1 cellular context compared by ENCODE assay signal in the genomic region with DNA sequence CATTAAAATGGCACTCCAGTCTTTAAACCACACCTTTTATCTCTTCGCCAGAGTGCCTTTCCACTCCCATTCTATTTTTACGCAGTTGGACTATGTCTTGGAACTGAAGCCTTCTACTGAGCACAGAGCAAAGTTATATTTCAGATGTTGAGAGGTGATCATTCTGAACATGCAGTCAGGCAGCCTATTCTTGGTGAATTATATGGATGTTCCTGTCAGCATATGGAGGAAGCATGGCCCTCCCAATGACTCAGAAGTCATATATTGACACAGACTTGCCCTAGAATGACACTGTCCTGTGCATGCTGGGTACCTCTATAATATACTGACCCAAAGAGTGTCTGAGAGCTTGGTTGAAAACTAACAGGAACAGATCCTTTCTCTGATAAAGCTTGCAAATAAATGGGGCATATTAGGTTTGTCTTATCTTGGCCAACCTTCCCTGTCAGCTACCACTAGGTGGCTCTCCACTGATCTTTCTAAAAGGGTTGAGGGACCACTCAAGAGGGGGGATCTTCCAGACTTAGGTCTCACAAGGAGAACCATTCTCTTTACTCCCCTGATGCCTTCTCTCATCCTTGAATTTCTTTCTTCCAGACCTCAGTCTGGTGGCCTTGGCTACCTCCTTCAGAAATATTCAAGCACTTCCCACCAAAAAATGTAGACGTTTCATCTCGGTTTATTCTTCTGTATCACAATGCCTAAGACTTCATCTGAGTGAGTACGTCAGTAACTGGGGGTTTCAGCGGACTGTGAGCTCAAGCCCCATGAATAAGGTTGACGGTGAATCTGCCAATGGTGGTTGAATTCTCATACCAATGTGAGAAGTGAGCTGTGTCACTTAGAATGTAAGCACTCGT.
TF ChIP-seq lines count a peak whose summit lies in the region.

No MANE protein-coding gene starts in this region.

TF ChIP-seq in K562, 482 proteins besides CTCF, POLR2A, EP300 and RAD21 (continued from another document):
- TF ChIP-seq, protein P1, sequence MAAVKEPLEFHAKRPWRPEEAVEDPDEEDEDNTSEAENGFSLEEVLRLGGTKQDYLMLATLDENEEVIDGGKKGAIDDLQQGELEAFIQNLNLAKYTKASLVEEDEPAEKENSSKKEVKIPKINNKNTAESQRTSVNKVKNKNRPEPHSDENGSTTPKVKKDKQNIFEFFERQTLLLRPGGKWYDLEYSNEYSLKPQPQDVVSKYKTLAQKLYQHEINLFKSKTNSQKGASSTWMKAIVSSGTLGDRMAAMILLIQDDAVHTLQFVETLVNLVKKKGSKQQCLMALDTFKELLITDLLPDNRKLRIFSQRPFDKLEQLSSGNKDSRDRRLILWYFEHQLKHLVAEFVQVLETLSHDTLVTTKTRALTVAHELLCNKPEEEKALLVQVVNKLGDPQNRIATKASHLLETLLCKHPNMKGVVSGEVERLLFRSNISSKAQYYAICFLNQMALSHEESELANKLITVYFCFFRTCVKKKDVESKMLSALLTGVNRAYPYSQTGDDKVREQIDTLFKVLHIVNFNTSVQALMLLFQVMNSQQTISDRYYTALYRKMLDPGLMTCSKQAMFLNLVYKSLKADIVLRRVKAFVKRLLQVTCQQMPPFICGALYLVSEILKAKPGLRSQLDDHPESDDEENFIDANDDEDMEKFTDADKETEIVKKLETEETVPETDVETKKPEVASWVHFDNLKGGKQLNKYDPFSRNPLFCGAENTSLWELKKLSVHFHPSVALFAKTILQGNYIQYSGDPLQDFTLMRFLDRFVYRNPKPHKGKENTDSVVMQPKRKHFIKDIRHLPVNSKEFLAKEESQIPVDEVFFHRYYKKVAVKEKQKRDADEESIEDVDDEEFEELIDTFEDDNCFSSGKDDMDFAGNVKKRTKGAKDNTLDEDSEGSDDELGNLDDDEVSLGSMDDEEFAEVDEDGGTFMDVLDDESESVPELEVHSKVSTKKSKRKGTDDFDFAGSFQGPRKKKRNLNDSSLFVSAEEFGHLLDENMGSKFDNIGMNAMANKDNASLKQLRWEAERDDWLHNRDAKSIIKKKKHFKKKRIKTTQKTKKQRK (IDR thresholded peaks at IDR 0.05; ENCODE audit: borderline replicate concordance, low read depth, low read length), result no peak
- no peak for TF ChIP-seq FOS (IDR thresholded peaks at IDR 0.05; ENCODE audit: extremely low read depth, insufficient read length)
- TF ChIP-seq TAF7 (tag; IDR thresholded peaks at IDR 0.05), result 0 out of 2 replicates have a peak, but pooled peaks have one; percentile 35
- TF ChIP-seq HDAC2 (IDR thresholded peaks at IDR 0.05), result 0 out of 2 replicates have a peak, but pooled peaks have one; percentile 66
- TF ChIP-seq, protein P2, sequence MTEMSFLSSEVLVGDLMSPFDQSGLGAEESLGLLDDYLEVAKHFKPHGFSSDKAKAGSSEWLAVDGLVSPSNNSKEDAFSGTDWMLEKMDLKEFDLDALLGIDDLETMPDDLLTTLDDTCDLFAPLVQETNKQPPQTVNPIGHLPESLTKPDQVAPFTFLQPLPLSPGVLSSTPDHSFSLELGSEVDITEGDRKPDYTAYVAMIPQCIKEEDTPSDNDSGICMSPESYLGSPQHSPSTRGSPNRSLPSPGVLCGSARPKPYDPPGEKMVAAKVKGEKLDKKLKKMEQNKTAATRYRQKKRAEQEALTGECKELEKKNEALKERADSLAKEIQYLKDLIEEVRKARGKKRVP (CRISPR knock-in tag; IDR thresholded peaks at IDR 0.05), result peak; percentile 67
- TF ChIP-seq MECOM (CRISPR knock-in tag; IDR thresholded peaks at IDR 0.05), result 0 out of 2 replicates have a peak, but pooled peaks have one; percentile 72
- TF ChIP-seq ZNF583 (CRISPR knock-in tag; IDR thresholded peaks at IDR 0.05), result peak; percentile 76; the same call in 1 of the 2 replicates
- peak; percentile 67; the same call in 1 of the 2 replicates for TF ChIP-seq ILK (tag; IDR thresholded peaks at IDR 0.05; ENCODE audit: borderline replicate concordance, low read depth)
- TF ChIP-seq LEF1 (IDR thresholded peaks at IDR 0.05), result 0 out of 2 replicates have a peak, but pooled peaks have one; percentile 12
- 0 out of 2 replicates have a peak, but pooled peaks have one; percentile 30 for TF ChIP-seq NFRKB (IDR thresholded peaks at IDR 0.05; ENCODE audit: low read depth)
- TF ChIP-seq, protein P3, sequence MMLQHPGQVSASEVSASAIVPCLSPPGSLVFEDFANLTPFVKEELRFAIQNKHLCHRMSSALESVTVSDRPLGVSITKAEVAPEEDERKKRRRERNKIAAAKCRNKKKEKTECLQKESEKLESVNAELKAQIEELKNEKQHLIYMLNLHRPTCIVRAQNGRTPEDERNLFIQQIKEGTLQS (IDR thresholded peaks at IDR 0.05), result peak; percentile 64
- TF ChIP-seq, protein P3 (CRISPR knock-in tag; conservative IDR thresholded peaks at IDR 0.05), result no peak
- TF ChIP-seq, protein P4, sequence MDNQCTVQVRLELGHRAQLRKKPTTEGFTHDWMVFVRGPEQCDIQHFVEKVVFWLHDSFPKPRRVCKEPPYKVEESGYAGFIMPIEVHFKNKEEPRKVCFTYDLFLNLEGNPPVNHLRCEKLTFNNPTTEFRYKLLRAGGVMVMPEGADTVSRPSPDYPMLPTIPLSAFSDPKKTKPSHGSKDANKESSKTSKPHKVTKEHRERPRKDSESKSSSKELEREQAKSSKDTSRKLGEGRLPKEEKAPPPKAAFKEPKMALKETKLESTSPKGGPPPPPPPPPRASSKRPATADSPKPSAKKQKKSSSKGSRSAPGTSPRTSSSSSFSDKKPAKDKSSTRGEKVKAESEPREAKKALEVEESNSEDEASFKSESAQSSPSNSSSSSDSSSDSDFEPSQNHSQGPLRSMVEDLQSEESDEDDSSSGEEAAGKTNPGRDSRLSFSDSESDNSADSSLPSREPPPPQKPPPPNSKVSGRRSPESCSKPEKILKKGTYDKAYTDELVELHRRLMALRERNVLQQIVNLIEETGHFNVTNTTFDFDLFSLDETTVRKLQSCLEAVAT (IDR thresholded peaks at IDR 0.05), result 0 out of 4 replicates have a peak, but pooled peaks of 1 of the 2 experiments have one; percentile 7
- TF ChIP-seq PHB (CRISPR knock-in tag; IDR thresholded peaks at IDR 0.05), result no peak
